35 cellular contexts compared by ENCODE assay signal in the genomic region with DNA sequence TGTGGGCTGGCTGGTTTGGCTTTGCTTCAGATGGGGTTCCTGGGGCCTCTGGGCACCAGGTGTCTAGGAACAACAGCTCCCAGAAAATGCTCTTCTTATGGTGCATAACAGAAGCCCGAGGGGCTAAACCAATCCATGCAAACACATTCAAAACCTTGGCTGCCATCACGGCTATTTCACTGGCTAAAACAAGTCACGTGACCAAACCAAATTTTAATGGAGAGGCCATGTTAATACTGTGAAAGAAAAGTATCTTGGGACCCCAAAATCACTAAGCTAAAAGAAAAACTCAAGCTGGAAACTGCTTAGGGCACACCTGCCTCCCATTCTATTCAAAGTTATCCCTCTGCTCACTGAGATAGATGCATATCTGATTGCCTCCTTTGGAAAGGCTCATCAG. TPM values are rescaled to one million over a fixed set of nuclear protein-coding genes. Genes with fewer than 3 reads are reported as not detected.
"Had no signal": no experiment of that assay in that cellular context is flagged by ENCODE, and none has a peak within 500 bp of the region (broad histone marks: within the 10 kb centered on the region; RNA-seq: fewer than 3 reads in every experiment).

No MANE protein-coding gene starts in this region.

- H3K9me3 ChIP-seq: ovary, psoas muscle, spleen, suprapubic skin, testis, tibial artery, transverse colon, upper lobe of right lung, uterus had no signal

- H3K4me3 Mint-ChIP-seq: natural killer cell; nephron; neural progenitor cell; stimulated activated memory B cell treated with anti-CD40 and anti-IgM and Interleukin-4, amounts not matched to agents 10 μg/mL and 1 μg/mL and 100 μg/mL, for 72 hours; stimulated activated naive CD8-positive, alpha-beta T cell treated with anti-CD3 and anti-CD28 coated beads, Interleukin-15, amount 100 ng/mL, for 72 hours; type B pancreatic cell had no signal

- H3K4me2 ChIP-seq: neural progenitor cell, smooth muscle cell had no signal

- H3K9ac ChIP-seq: neural progenitor cell, parathyroid adenoma had no signal

- ATAC-seq: natural killer cell; psoas muscle; right cardiac atrium; sciatic nerve; stimulated activated memory B cell treated with anti-CD40 and anti-IgM and Interleukin-4, amounts not matched to agents 10 μg/mL and 1 μg/mL and 100 μg/mL, for 72 hours; stimulated activated naive CD8-positive, alpha-beta T cell treated with anti-CD3 and anti-CD28 coated beads, Interleukin-15, amount 100 ng/mL, for 72 hours; stimulated activated naive CD8-positive, alpha-beta T cell treated with anti-CD3 and anti-CD28 coated beads, Interleukin-15, Interleukin-2, amounts not matched to agents 100 U/mL and 50 U/mL, for 24 hours; upper lobe of right lung had no signal

- H3K79me2 ChIP-seq: parathyroid adenoma had no signal

- H3K36me3 Mint-ChIP-seq: natural killer cell; neural progenitor cell; stimulated activated memory B cell treated with anti-CD40 and anti-IgM and Interleukin-4, amounts not matched to agents 10 μg/mL and 1 μg/mL and 100 μg/mL, for 72 hours; type B pancreatic cell had no signal

- DNase-seq: natural killer cell; occipital lobe; ovary; posterior cingulate gyrus; psoas muscle; right cardiac atrium; spleen; stimulated activated CD4-positive, alpha-beta T cell treated with anti-CD3 and anti-CD28 coated beads, Interleukin-12 subunit alpha, Interleukin-12 subunit beta, amount 100 ng/mL, for 4 hours; stimulated activated CD4-positive, alpha-beta T cell treated with anti-CD3 and anti-CD28 coated beads, Interleukin-1b, Interleukin-23, amount 100 ng/mL, for 48 hours; stimulated activated CD4-positive, alpha-beta T cell treated with anti-CD3 and anti-CD28 coated beads, Interleukin-4, amount 100 ng/mL, for 1 hour; stimulated activated CD4-positive, alpha-beta T cell treated with anti-CD3 and anti-CD28 coated beads, Interleukin-4, amount 100 ng/mL, for 4 hours; stimulated activated CD8-positive, alpha-beta memory T cell treated with anti-CD3 and anti-CD28 coated beads, Interleukin-4, amount 100 ng/mL, for 48 hours; stimulated activated naive CD4-positive, alpha-beta T cell; stimulated activated naive CD8-positive, alpha-beta T cell treated with anti-CD3 and anti-CD28 coated beads, Interleukin-15, amount 100 ng/mL, for 72 hours; stimulated activated naive CD8-positive, alpha-beta T cell treated with anti-CD3 and anti-CD28 coated beads, Interleukin-15, Interleukin-2, amounts not matched to agents 100 U/mL and 50 U/mL, for 24 hours; substantia nigra; testis; tibial artery; transverse colon; upper lobe of right lung; uterus had no signal

- H3K4me3 ChIP-seq: neural progenitor cell, ovary, psoas muscle, skin epidermis, smooth muscle cell, spleen, suprapubic skin, testis, tibial artery, transverse colon, upper lobe of right lung, uterus had no signal

- H3K27me3 ChIP-seq: ovary, testis, uterus had no signal

- H3K4me1 ChIP-seq: uterus had no signal

- H3K9me3 Mint-ChIP-seq: natural killer cell; nephron; neural progenitor cell; stimulated activated memory B cell treated with anti-CD40 and anti-IgM and Interleukin-4, amounts not matched to agents 10 μg/mL and 1 μg/mL and 100 μg/mL, for 72 hours; stimulated activated naive CD8-positive, alpha-beta T cell treated with anti-CD3 and anti-CD28 coated beads, Interleukin-15, amount 100 ng/mL, for 72 hours; type B pancreatic cell had no signal

- H3K36me3 ChIP-seq: neural progenitor cell, ovary, spleen, suprapubic skin, tibial artery, transverse colon, upper lobe of right lung, uterus had no signal

- H3K27ac Mint-ChIP-seq: natural killer cell; nephron; neural progenitor cell; progenitor cell of endocrine pancreas; stimulated activated memory B cell treated with anti-CD40 and anti-IgM and Interleukin-4, amounts not matched to agents 10 μg/mL and 1 μg/mL and 100 μg/mL, for 72 hours; stimulated activated naive CD8-positive, alpha-beta T cell treated with anti-CD3 and anti-CD28 coated beads, Interleukin-15, amount 100 ng/mL, for 72 hours; type B pancreatic cell had no signal

- H2AFZ ChIP-seq: neural progenitor cell, parathyroid adenoma had no signal

- H3K27ac ChIP-seq: neural progenitor cell, ovary, parathyroid adenoma, psoas muscle, skin epidermis, spleen, suprapubic skin, testis, tibial artery, transverse colon, upper lobe of right lung, uterus had no signal

RNA-seq across cellular contexts. Expression of a gene that starts 19.1 kb away (rescaled TPM):
- total RNA-seq: natural killer cell, occipital lobe, osteoblast, ovary, progenitor cell of endocrine pancreas, psoas muscle, renal cortical epithelial cell, right cardiac atrium, sciatic nerve, smooth muscle cell, spleen, suprapubic skin, testis, transverse colon, upper lobe of right lung, urinary bladder, uterus had no signal
- polyA plus RNA-seq: neural cell, ovary, psoas muscle, right cardiac atrium, smooth muscle cell, spleen, urinary bladder had no signal

RNA-seq across cellular contexts. Expression of a gene that starts 40.1 kb away (rescaled TPM):
- total RNA-seq: natural killer cell, osteoblast, ovary, progenitor cell of endocrine pancreas, psoas muscle, renal cortical epithelial cell, right cardiac atrium, sciatic nerve, smooth muscle cell, spleen, suprapubic skin, transverse colon, upper lobe of right lung, urinary bladder, uterus had no signal
- polyA plus RNA-seq: ovary, psoas muscle, right cardiac atrium, smooth muscle cell, spleen, urinary bladder had no signal
